In the genomic region with DNA sequence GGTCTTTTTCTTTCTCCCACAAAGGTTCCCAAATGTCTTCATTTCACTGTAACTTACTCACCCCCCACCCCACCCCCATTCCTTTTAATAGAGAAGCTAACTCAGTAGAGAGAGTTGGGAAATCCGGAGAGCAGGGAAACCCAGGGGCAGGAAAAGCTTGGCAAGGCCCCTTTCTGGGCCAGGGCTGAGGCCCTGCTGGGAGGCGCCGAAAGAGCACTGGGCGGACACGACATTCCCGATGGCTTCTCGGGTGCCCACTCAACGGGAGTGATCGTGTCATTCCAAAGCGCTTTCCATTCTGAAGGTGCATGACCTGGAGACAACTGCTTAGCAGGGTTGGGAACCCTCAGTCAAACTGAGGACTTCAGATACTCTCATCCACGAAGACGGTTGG, we compare ENCODE assay signal across 9 cellular contexts. TPM values are rescaled to one million over a fixed set of nuclear protein-coding genes. Genes with fewer than 3 reads are reported as not detected.
DNase-seq lines count a peak whose midpoint lies in the region; ATAC-seq and TF ChIP-seq lines count a peak whose summit lies in the region.
"Had no signal": no experiment of that assay in that cellular context is flagged by ENCODE, and none has a peak within 500 bp of the region (broad histone marks: within the 10 kb centered on the region; RNA-seq: fewer than 3 reads in every experiment).

No MANE protein-coding gene starts in this region.

- no peaks in the 10 kb centered on the region for H3K9me3 Mint-ChIP-seq in endothelial cell (ENCODE audit: unreplicated experiment)

- H3K9me2 ChIP-seq in OCI-LY1 (ENCODE audit: low read depth, low read length) = no peaks in the 10 kb centered on the region

- H4K20me1 ChIP-seq in OCI-LY1 (ENCODE audit: insufficient read depth, low read length) = no peaks in the 10 kb centered on the region

- peaks cover 31% of the 10 kb centered on the region for H3K27me3 Mint-ChIP-seq in endothelial cell (ENCODE audit: unreplicated experiment)

- intact Hi-C loops in prostate gland (cut with DNase I) = loop anchor here (5.0 kb wide), 1 partner anchor 72 kb away; a partner anchor contains a TSS

- H3K4me3 ChIP-seq in GM12864 (ENCODE audit: low read depth, low read length) (peak overlapping the region; percentile 79), OCI-LY1 (ENCODE audit: low read depth, low read length, poor library complexity, severe bottlenecking) (peak overlapping the region; percentile 95), prostate gland (peak overlapping the region; percentile 79 to 86)

- H3K4me2 ChIP-seq in OCI-LY1 (ENCODE audit: low read length) = peak overlapping the region; percentile 98

- H3K9me3 ChIP-seq in OCI-LY1 (ENCODE audit: low read length) (no peaks in the 10 kb centered on the region), prostate gland (no peaks in the 10 kb centered on the region)

- H3F3A ChIP-seq in OCI-LY1 (ENCODE audit: insufficient read depth, low read length) = 0 out of 2 replicates have a peak, but pooled peaks cover 8% of the 10 kb centered on the region

- H2AFZ ChIP-seq in OCI-LY1 (ENCODE audit: low read length) = no peak overlapping the region

- DNase-seq in GM12864 (ENCODE audit: low read depth) = no peak
- DNase-seq in endothelial cell (ENCODE audit: low spot score) = no peak
- DNase-seq in prostate gland (ENCODE audit: low spot score) = no peak
- DNase-seq in KBM-7 = no peak
- DNase-seq in AG08396 (ENCODE audit: low spot score) = no peak
- DNase-seq: NCI-H446 treated with DMSO at 0.1 percent for 48 hours had no signal

- in situ Hi-C loops in KBM-7 (cut with MboI; ENCODE audit: low pct_unique_long_range_greater_than_20kb, low sequenced_read_pairs) = no loop called here

- H3K4me1 ChIP-seq in OCI-LY1 (ENCODE audit: insufficient read depth, low read length, severe bottlenecking) = peaks cover 43% of the 10 kb centered on the region
- peaks cover 3% of the 10 kb centered on the region for H3K4me1 ChIP-seq in prostate gland (replicated peaks)

- peak overlapping the region; percentile 42 for H3K27ac Mint-ChIP-seq in endothelial cell (ENCODE audit: unreplicated experiment)

- TF ChIP-seq CTCF in GM12864 (IDR thresholded peaks at IDR 0.05; ENCODE audit: low read depth, low read length, missing control alignments) (no peak), OCI-LY1 (IDR thresholded peaks at IDR 0.05; ENCODE audit: low read length) (no peak), endothelial cell (IDR thresholded peaks at IDR 0.05; ENCODE audit: unreplicated experiment) (no peak), prostate gland (IDR thresholded peaks at IDR 0.05) (no peak)

- H3K79me2 ChIP-seq in OCI-LY1 (ENCODE audit: insufficient read depth, low read length) = peaks cover 13% of the 10 kb centered on the region; the same call in 1 of the 2 replicates

- TF ChIP-seq POLR2A in prostate gland (IDR thresholded peaks at IDR 0.05) = no peak

- H3K9ac ChIP-seq in OCI-LY1 (ENCODE audit: low read length) = peak overlapping the region; percentile 95

- H3K27ac ChIP-seq in OCI-LY1 (ENCODE audit: low read depth, low read length, poor library complexity, severe bottlenecking) (peak overlapping the region; percentile 96), prostate gland (peak overlapping the region; percentile 99 to 100)

- peaks cover 18% of the 10 kb centered on the region for H3K4me1 Mint-ChIP-seq in endothelial cell (ENCODE audit: unreplicated experiment)

- H3K27me3 ChIP-seq in OCI-LY1 (ENCODE audit: insufficient read depth, low read length) (no peaks in the 10 kb centered on the region), prostate gland (replicated peaks; ENCODE audit: insufficient read depth) (no peaks in the 10 kb centered on the region)

- H3K36me3 ChIP-seq in OCI-LY1 (ENCODE audit: insufficient read depth, low read length) (peaks cover 35% of the 10 kb centered on the region), prostate gland (peaks cover 10 to 15% of the 10 kb centered on the region in 2 donors)

- WGBS in prostate gland = 36% methylated on average over 12 of the region's 12 CpGs

- ATAC-seq in HG03175 (IDR thresholded peaks at IDR 0.05; ENCODE audit: unreplicated experiment) = no peak
- ATAC-seq in HG03439 (IDR thresholded peaks at IDR 0.05; ENCODE audit: unreplicated experiment) = no peak

- peak overlapping the region; percentile 96 for H3K4me3 Mint-ChIP-seq in endothelial cell (ENCODE audit: unreplicated experiment)

- H3K36me3 Mint-ChIP-seq in endothelial cell (ENCODE audit: low read depth, unreplicated experiment) = peaks cover 27% of the 10 kb centered on the region

RNA-seq across cellular contexts. Expression of a gene that starts 1.6 kb away (rescaled TPM):
- total RNA-seq in endothelial cell (ENCODE audit: unreplicated experiment) (27.8 TPM), prostate gland (10 to 100 TPM; 50.2 to 60.3 TPM)

RNA-seq across cellular contexts. Expression of a gene that starts 2.0 kb away (rescaled TPM):
- total RNA-seq in endothelial cell (ENCODE audit: unreplicated experiment) (32.3 TPM), prostate gland (100 to 1,000 TPM; 168 to 183 TPM)

RNA-seq across cellular contexts. Expression of a gene that starts 9.3 kb away (rescaled TPM):
- total RNA-seq in endothelial cell (ENCODE audit: unreplicated experiment) (111 TPM), prostate gland (100 to 1,000 TPM; 110 to 186 TPM)

RNA-seq across cellular contexts. Expression of a gene that starts 12.7 kb away (rescaled TPM):
- total RNA-seq in endothelial cell (ENCODE audit: unreplicated experiment) (148 TPM), prostate gland (100 to 1,000 TPM; 128 to 223 TPM)

RNA-seq across cellular contexts. Expression of a gene that starts 29.9 kb away (rescaled TPM):
- total RNA-seq in endothelial cell (ENCODE audit: unreplicated experiment) (9.3 TPM), prostate gland (100 to 1,000 TPM in 1 of 2 donors, 10 to 100 TPM in 1; 56.0 to 101 TPM)
